In the genomic region with DNA sequence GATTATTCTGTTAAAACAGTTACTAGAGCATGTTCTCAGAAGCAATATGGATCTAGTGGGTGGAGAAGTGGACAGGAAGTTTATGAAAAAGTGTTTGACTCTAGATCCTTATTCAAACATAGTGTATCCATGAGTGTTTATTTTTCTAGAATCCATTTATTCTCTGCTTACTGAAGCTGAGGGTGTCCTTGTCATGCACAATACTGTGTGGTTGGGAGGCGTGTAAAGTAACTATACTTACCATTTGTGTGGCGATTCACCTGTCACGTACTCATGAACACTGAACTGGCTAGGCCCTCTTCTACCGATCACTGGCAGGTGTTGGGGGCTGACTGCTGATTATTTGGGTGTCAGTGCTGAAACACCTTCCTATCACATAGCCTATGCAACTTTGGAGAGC, we compare ENCODE assay signal across 14 cellular contexts.
"Had no signal": no experiment of that assay in that cellular context is flagged by ENCODE, and none has a peak within 500 bp of the region (broad histone marks: within the 10 kb centered on the region; RNA-seq: fewer than 3 reads in every experiment).

No MANE protein-coding gene starts in this region.

- ATAC-seq: activated CD8-positive, alpha-beta memory T cell treated with anti-CD3 and anti-CD28 coated beads, Interleukin-2, amount 10 ng/mL, durations not matched to agents 7 days and 5 days; activated T-helper 17 cell treated with anti-CD3 and anti-CD28 coated beads, Interleukin-2, amount 50 U/mL, for 72 hours; stimulated activated naive B cell treated with anti-CD40 and anti-IgM and Interleukin-4, amounts not matched to agents 10 μg/mL and 1 μg/mL and 100 μg/mL, for 72 hours had no signal

- DNase-seq: activated CD4-positive, alpha-beta T cell treated with anti-CD3 and anti-CD28 coated beads, Interleukin-2, amount 50 U/mL, for 4 hours; activated CD4-positive, CD25-positive, alpha-beta regulatory T cell treated with anti-CD3 and anti-CD28 coated beads, Interleukin-2, amount 50 U/mL, for 72 hours; activated CD8-positive, alpha-beta memory T cell treated with anti-CD3 and anti-CD28 coated beads, Interleukin-2, amount 10 ng/mL, durations not matched to agents 7 days and 5 days; activated naive CD4-positive, alpha-beta T cell; aorta; brain microvascular endothelial cell; central memory CD4-positive, alpha-beta T cell; colonic mucosa; endodermal cell; foreskin fibroblast; naive B cell; retina; stimulated activated naive B cell treated with anti-CD40 and anti-IgM and Interleukin-4, amounts not matched to agents 10 μg/mL and 1 μg/mL and 100 μg/mL, for 72 hours had no signal
